Comparison of ENCODE assay signal across 1 cellular context in genomic region chr16:471353-472198, GRCh38.
TF ChIP-seq lines count a peak whose summit lies in the region.

No MANE protein-coding gene starts in this region.

TF ChIP-seq in HEK293, 187 proteins besides CTCF, POLR2A, EP300 and RAD21 (continued from another document):
- TF ChIP-seq ZNF600 (tag by site-specific recombination; IDR thresholded peaks at IDR 0.05) (peak; percentile 90), ZBTB48 (tag by site-specific recombination; IDR thresholded peaks at IDR 0.05) (no peak), ZNF629 (tag by site-specific recombination; IDR thresholded peaks at IDR 0.05) (peak; percentile 88), ZBTB8A (tag by site-specific recombination; IDR thresholded peaks at IDR 0.05) (peak; percentile 73; the same call in 1 of the 2 replicates), PRDM6 (tag by site-specific recombination; IDR thresholded peaks at IDR 0.05) (no peak), SETDB1 (IDR thresholded peaks at IDR 0.05; ENCODE audit: insufficient read length, low read length) (no peak), ZNF10 (tag by site-specific recombination; IDR thresholded peaks at IDR 0.05) (no peak), SP7 (tag by site-specific recombination; IDR thresholded peaks at IDR 0.05) (peak; percentile 75), RBAK (tag by site-specific recombination; IDR thresholded peaks at IDR 0.05) (no peak), ZNF223 (tag by site-specific recombination; IDR thresholded peaks at IDR 0.05) (no peak), ZNF335 (tag by site-specific recombination; conservative IDR thresholded peaks at IDR 0.05) (peak; percentile 60), ZNF140 (tag by site-specific recombination; IDR thresholded peaks at IDR 0.05) (no peak), KLF16 (tag by site-specific recombination; IDR thresholded peaks at IDR 0.05) (0 out of 2 replicates have a peak, but pooled peaks have one; percentile 24), ZNF2 (tag by site-specific recombination; IDR thresholded peaks at IDR 0.05) (no peak), ZXDB (tag by site-specific recombination; IDR thresholded peaks at IDR 0.05) (no peak), ZBTB20 (tag by site-specific recombination; IDR thresholded peaks at IDR 0.05) (0 out of 2 replicates have a peak, but pooled peaks have one; percentile 47), SCRT2 (tag by site-specific recombination; IDR thresholded peaks at IDR 0.05) (peak; percentile 67), KLF1 (tag by site-specific recombination; IDR thresholded peaks at IDR 0.05) (peak; percentile 80), EGR2 (tag by site-specific recombination; IDR thresholded peaks at IDR 0.05; ENCODE audit: low read depth) (peak; percentile 77), AEBP2 (tag by site-specific recombination; IDR thresholded peaks at IDR 0.05; ENCODE audit: borderline replicate concordance) (no peak), ZNF24 (tag by site-specific recombination; IDR thresholded peaks at IDR 0.05) (peak; percentile 52; the same call in 1 of the 2 replicates), ZNF366 (tag by site-specific recombination; conservative IDR thresholded peaks at IDR 0.05) (0 out of 2 replicates have a peak, but pooled peaks have one; percentile 31), GLIS2 (tag by site-specific recombination; IDR thresholded peaks at IDR 0.05) (no peak), ZIC2 (tag by site-specific recombination; IDR thresholded peaks at IDR 0.05) (peak; percentile 92), GLIS1 (tag by site-specific recombination; IDR thresholded peaks at IDR 0.05) (peak; percentile 73), KLF17 (tag by site-specific recombination; IDR thresholded peaks at IDR 0.05) (peak; percentile 95), PRDM10 (tag by site-specific recombination; IDR thresholded peaks at IDR 0.05) (peak; percentile 82), ZEB2 (tag by site-specific recombination; IDR thresholded peaks at IDR 0.05) (peak; percentile 72; the same call in 1 of the 2 replicates), ZFP3 (tag by site-specific recombination; IDR thresholded peaks at IDR 0.05; ENCODE audit: low read depth) (no peak)
- TF ChIP-seq, protein P1, sequence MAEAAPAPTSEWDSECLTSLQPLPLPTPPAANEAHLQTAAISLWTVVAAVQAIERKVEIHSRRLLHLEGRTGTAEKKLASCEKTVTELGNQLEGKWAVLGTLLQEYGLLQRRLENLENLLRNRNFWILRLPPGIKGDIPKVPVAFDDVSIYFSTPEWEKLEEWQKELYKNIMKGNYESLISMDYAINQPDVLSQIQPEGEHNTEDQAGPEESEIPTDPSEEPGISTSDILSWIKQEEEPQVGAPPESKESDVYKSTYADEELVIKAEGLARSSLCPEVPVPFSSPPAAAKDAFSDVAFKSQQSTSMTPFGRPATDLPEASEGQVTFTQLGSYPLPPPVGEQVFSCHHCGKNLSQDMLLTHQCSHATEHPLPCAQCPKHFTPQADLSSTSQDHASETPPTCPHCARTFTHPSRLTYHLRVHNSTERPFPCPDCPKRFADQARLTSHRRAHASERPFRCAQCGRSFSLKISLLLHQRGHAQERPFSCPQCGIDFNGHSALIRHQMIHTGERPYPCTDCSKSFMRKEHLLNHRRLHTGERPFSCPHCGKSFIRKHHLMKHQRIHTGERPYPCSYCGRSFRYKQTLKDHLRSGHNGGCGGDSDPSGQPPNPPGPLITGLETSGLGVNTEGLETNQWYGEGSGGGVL (tag by site-specific recombination; IDR thresholded peaks at IDR 0.05) = peak; percentile 72
- TF ChIP-seq, protein P2, sequence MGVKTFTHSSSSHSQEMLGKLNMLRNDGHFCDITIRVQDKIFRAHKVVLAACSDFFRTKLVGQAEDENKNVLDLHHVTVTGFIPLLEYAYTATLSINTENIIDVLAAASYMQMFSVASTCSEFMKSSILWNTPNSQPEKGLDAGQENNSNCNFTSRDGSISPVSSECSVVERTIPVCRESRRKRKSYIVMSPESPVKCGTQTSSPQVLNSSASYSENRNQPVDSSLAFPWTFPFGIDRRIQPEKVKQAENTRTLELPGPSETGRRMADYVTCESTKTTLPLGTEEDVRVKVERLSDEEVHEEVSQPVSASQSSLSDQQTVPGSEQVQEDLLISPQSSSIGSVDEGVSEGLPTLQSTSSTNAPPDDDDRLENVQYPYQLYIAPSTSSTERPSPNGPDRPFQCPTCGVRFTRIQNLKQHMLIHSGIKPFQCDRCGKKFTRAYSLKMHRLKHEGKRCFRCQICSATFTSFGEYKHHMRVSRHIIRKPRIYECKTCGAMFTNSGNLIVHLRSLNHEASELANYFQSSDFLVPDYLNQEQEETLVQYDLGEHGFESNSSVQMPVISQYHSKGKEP (tag by site-specific recombination; IDR thresholded peaks at IDR 0.05) = no peak
TF ChIP-seq in HEK293: peak in this region for 22.
